ENCODE assay signal across 7 cellular contexts in the genomic region with DNA sequence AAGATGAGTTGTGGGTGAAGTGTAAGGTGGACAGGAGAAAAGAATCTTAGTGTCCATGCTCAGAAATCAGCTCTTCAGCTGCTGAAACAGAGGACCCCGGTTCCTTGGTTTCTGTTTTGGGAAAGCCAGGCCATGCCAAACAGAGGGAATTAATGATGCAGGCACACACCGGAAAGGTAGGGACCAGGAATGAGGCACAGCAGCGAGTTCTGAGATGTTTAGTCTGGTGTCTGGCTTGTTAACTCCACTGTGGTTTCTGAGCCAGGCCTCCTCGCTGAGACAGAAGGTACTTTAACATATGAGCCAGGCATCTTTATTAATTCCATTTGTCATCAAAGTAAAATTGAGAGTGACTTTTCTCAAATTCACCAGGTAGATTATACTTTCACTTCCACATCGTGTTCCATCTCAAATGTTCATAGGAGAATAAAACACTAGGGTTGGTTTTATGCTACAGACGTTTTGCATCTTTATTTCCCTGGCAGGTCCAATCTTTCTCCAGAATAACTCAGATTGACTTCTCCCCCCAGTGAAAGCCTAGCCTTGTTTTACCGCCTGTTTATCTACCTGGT. TPM values are rescaled to one million over a fixed set of nuclear protein-coding genes. Genes with fewer than 3 reads are reported as not detected.
DNase-seq lines count a peak whose midpoint lies in the region; ATAC-seq, FAIRE-seq and TF ChIP-seq lines count a peak whose summit lies in the region.

No MANE protein-coding gene starts in this region.

- intact Hi-C loops in activated T-helper 2 cell treated with anti-CD3 and anti-CD28 coated beads, Interferon-gamma antibody, Interleukin-2, Interleukin-4, amounts not matched to agents 10 μg/mL and 5 μg/mL and 100 μg/mL, durations not matched to agents 14 hours and 24 hours and 36 hours (cut with micrococcal nuclease) = loop anchor here (1.0 to 5.0 kb wide), 5 partner anchors 11 to 212 kb away; a partner anchor contains a TSS

- H3K4me1 ChIP-seq in keratinocyte (ENCODE audit: control insufficient read depth, extremely low read depth, insufficient read depth, low read length) = peaks cover 31% of the 10 kb centered on the region

- H3K27ac Mint-ChIP-seq in activated T-helper 2 cell treated with anti-CD3 and anti-CD28 coated beads, Interferon-gamma antibody, Interleukin-2, Interleukin-4, amounts not matched to agents 10 μg/mL and 5 μg/mL and 100 μg/mL, durations not matched to agents 14 hours and 24 hours and 36 hours = peak overlapping the region; percentile 94

- peaks cover 47% of the 10 kb centered on the region for H3K36me3 Mint-ChIP-seq in activated T-helper 2 cell treated with anti-CD3 and anti-CD28 coated beads, Interferon-gamma antibody, Interleukin-2, Interleukin-4, amounts not matched to agents 10 μg/mL and 5 μg/mL and 100 μg/mL, durations not matched to agents 14 hours and 24 hours and 36 hours (ENCODE audit: low read depth)

- in situ Hi-C loops in KBM-7 (cut with MboI; ENCODE audit: low pct_unique_long_range_greater_than_20kb, low sequenced_read_pairs) = no loop called here

- H2AFZ ChIP-seq in keratinocyte (ENCODE audit: control insufficient read depth, low read length) = peak overlapping the region; percentile 93

- H3K9ac ChIP-seq in keratinocyte (ENCODE audit: control insufficient read depth, extremely low read depth, insufficient read depth, low read length) = peak overlapping the region; percentile 87

- peak overlapping the region; percentile 61 for H3K4me3 ChIP-seq in Jurkat, Clone E6-1 (ENCODE audit: low read length)
- H3K4me3 ChIP-seq in keratinocyte (ENCODE audit: control insufficient read depth in 2 of 3, extremely low read depth in 1 of 3, insufficient read depth in 2 of 3, low read depth in 1 of 3, low read length in 3 of 3) = peak overlapping the region; percentile 61 to 80 (median 71)

- dilution Hi-C loops in keratinocyte (cut with MboI; ENCODE audit: extremely low pct_ligation_motif_present, low sequenced_read_pairs) = no loop called here

- H3K79me2 ChIP-seq in keratinocyte (ENCODE audit: control insufficient read depth, insufficient read depth, low read length) = peaks cover 32% of the 10 kb centered on the region

- H3K27me3 Mint-ChIP-seq in activated T-helper 2 cell treated with anti-CD3 and anti-CD28 coated beads, Interferon-gamma antibody, Interleukin-2, Interleukin-4, amounts not matched to agents 10 μg/mL and 5 μg/mL and 100 μg/mL, durations not matched to agents 14 hours and 24 hours and 36 hours (ENCODE audit: low read depth) = no peaks in the 10 kb centered on the region

- H3K27me3 ChIP-seq in keratinocyte (ENCODE audit: control insufficient read depth, extremely low read depth, insufficient read depth, low read length) = no peaks in the 10 kb centered on the region

- H3K9me1 ChIP-seq in keratinocyte (ENCODE audit: control insufficient read depth, extremely low read depth, insufficient read depth, low read length) = no peaks in the 10 kb centered on the region

- no peak for DNase-seq in Jurkat, Clone E6-1 (ENCODE audit: low read depth, low spot score)
- DNase-seq in activated T-helper 2 cell treated with anti-CD3 and anti-CD28 coated beads, Interferon-gamma antibody, Interleukin-2, Interleukin-4, amounts not matched to agents 10 μg/mL and 5 μg/mL and 100 μg/mL, durations not matched to agents 14 hours and 24 hours and 36 hours (ENCODE audit: low spot score) = no peak
- DNase-seq in keratinocyte (ENCODE audit: low read depth, low spot score) (no peak), mucosa of gallbladder (ENCODE audit: low spot score) (no peak), KBM-7 (no peak)
- DNase-seq in stimulated activated CD8-positive, alpha-beta memory T cell treated with anti-CD3 and anti-CD28 coated beads, Interleukin-7, amount 100 ng/mL, for 4 hours (ENCODE audit: low read depth in 2 of 2) = peak; percentile 34 to 40

- H3K4me3 Mint-ChIP-seq in activated T-helper 2 cell treated with anti-CD3 and anti-CD28 coated beads, Interferon-gamma antibody, Interleukin-2, Interleukin-4, amounts not matched to agents 10 μg/mL and 5 μg/mL and 100 μg/mL, durations not matched to agents 14 hours and 24 hours and 36 hours (ENCODE audit: low read depth) = peak overlapping the region; percentile 93

- no peak for ATAC-seq in GM18520 (IDR thresholded peaks at IDR 0.05; ENCODE audit: unreplicated experiment)

- peak overlapping the region; percentile 66 for H3K27ac ChIP-seq in keratinocyte (ENCODE audit: control insufficient read depth, insufficient read depth, low read length)

- peaks cover 1 to 6% of the 10 kb centered on the region in 2 experiments for H3K36me3 ChIP-seq in keratinocyte (ENCODE audit: control insufficient read depth in 2 of 2, extremely low read depth in 1 of 2, insufficient read depth in 2 of 2, low read length in 2 of 2)

- H3K9me3 ChIP-seq in keratinocyte (ENCODE audit: control insufficient read depth, low read depth, low read length) = no peaks in the 10 kb centered on the region

- H3K9me3 Mint-ChIP-seq in activated T-helper 2 cell treated with anti-CD3 and anti-CD28 coated beads, Interferon-gamma antibody, Interleukin-2, Interleukin-4, amounts not matched to agents 10 μg/mL and 5 μg/mL and 100 μg/mL, durations not matched to agents 14 hours and 24 hours and 36 hours = no peaks in the 10 kb centered on the region

- no peak for TF ChIP-seq CTCF in keratinocyte (optimal IDR thresholded peaks at IDR 0.05 in 1 of 3, IDR thresholded peaks at IDR 0.05 in 1 of 3, conservative IDR thresholded peaks at IDR 0.05 in 1 of 3; ENCODE audit: extremely low read depth in 1 of 3, insufficient read depth in 2 of 3, low read length in 3 of 3)

- peaks cover 67% of the 10 kb centered on the region for H3K4me1 Mint-ChIP-seq in activated T-helper 2 cell treated with anti-CD3 and anti-CD28 coated beads, Interferon-gamma antibody, Interleukin-2, Interleukin-4, amounts not matched to agents 10 μg/mL and 5 μg/mL and 100 μg/mL, durations not matched to agents 14 hours and 24 hours and 36 hours (ENCODE audit: low read depth)

- H3K4me2 ChIP-seq in keratinocyte (ENCODE audit: control insufficient read depth, extremely low read depth, insufficient read depth, low read depth, low read length) = peak overlapping the region; percentile 100

- peak; percentile 78 for FAIRE-seq in keratinocyte (lab: Jason Lieb, UNC)

- H4K20me1 ChIP-seq in keratinocyte (ENCODE audit: control insufficient read depth, extremely low read depth, insufficient read depth, low read length) = no peaks in the 10 kb centered on the region

RNA-seq across cellular contexts. Expression of a gene that starts 23.5 kb away (rescaled TPM):
- polyA plus RNA-seq in Jurkat, Clone E6-1 (2012; ENCODE audit: insufficient read depth, insufficient read length) = 17.1 TPM
- total RNA-seq in activated T-helper 2 cell treated with anti-CD3 and anti-CD28 coated beads, Interferon-gamma antibody, Interleukin-2, Interleukin-4, amounts not matched to agents 10 μg/mL and 5 μg/mL and 100 μg/mL, durations not matched to agents 14 hours and 24 hours and 36 hours = 28.6 and 33.3 TPM in 2 replicates
- polyA plus RNA-seq in keratinocyte = 50.6 to 65.2 TPM (median 54.7 TPM) in 3 replicates
- 13.7 TPM for polyA plus RNA-seq in keratinocyte (2011; ENCODE audit: low read depth)
- polyA plus RNA-seq in keratinocyte (2011; cell fraction: cytosol; rRNA removed) = 42.2 and 56.6 TPM in 2 replicates
- 59.4 and 66.6 TPM in 2 replicates for polyA plus RNA-seq in keratinocyte (2011; cell fraction: nucleus; rRNA removed)
- 19.0 and 40.4 TPM in 2 replicates for polyA plus RNA-seq in keratinocyte (2012; ENCODE audit: low replicate concordance)
- 59.6 to 96.0 TPM (median 74.5 TPM) in 3 replicates for polyA minus RNA-seq in keratinocyte
- polyA minus RNA-seq in keratinocyte (2011; cell fraction: cytosol; rRNA and poly(A)+ RNA removed) = 81.1 TPM
- polyA minus RNA-seq in keratinocyte (2011; cell fraction: nucleus; rRNA and poly(A)+ RNA removed) = 41.0 and 65.7 TPM in 2 replicates
- total RNA-seq in mucosa of gallbladder = 26.5 TPM

Comparison
In these comparisons a context has a peak if more than half of its experiments do, and no peak if none do; other contexts are left out.
1. DNase-seq: peak in stimulated activated CD8-positive, alpha-beta memory T cell treated with anti-CD3 and anti-CD28 coated beads, Interleukin-7, amount 100 ng/mL, for 4 hours (2 of 2); none in Jurkat, Clone E6-1 (single experiment), activated T-helper 2 cell treated with anti-CD3 and anti-CD28 coated beads, Interferon-gamma antibody, Interleukin-2, Interleukin-4, amounts not matched to agents 10 μg/mL and 5 μg/mL and 100 μg/mL, durations not matched to agents 14 hours and 24 hours and 36 hours (single experiment), keratinocyte (single experiment), mucosa of gallbladder (single experiment) and KBM-7 (single experiment).